In genomic region chr13:113210834-113211233, GRCh38 we compare ENCODE assay signal across 1 cellular context.
TF ChIP-seq lines count a peak whose summit lies in the region.

No MANE protein-coding gene starts in this region.

TF ChIP-seq in H1, 55 proteins besides CTCF, POLR2A, EP300 and RAD21:
- TF ChIP-seq CHD1 (IDR thresholded peaks at IDR 0.05; ENCODE audit: low read depth, low read length) (no peak), EZH2 (IDR thresholded peaks at IDR 0.05; ENCODE audit: low read depth, low read length, severe bottlenecking) (no peak), PHF8 (conservative IDR thresholded peaks at IDR 0.05; ENCODE audit: low read depth, low read length) (no peak), SIN3A (conservative IDR thresholded peaks at IDR 0.05 in 1 of 2, IDR thresholded peaks at IDR 0.05 in 1 of 2; ENCODE audit: low read depth in 1 of 2, low read length in 2 of 2) (no peak), POLR2AphosphoS5 (IDR thresholded peaks at IDR 0.05; ENCODE audit: low read depth, low read length) (no peak), MAFK (IDR thresholded peaks at IDR 0.05; ENCODE audit: low read depth, low read length) (no peak), NANOG (IDR thresholded peaks at IDR 0.05; ENCODE audit: insufficient read depth, low read depth, low read length, poor library complexity, severe bottlenecking) (no peak)
